ENCODE assay signal across 1 cellular context in genomic region chr6:161586866-161587265, GRCh38.
A peak's percentile ranks its signal among the peaks of the same experiment; 100 is the strongest.
TF ChIP-seq lines count a peak whose summit lies in the region.

No MANE protein-coding gene starts in this region.

TF ChIP-seq in HEK293, 187 proteins besides CTCF, POLR2A, EP300 and RAD21 (continued from another document and continues in another):
- 0 out of 2 replicates have a peak, but pooled peaks have one; percentile 33 for TF ChIP-seq ZNF610 (tag by site-specific recombination; IDR thresholded peaks at IDR 0.05; ENCODE audit: borderline replicate concordance)
- TF ChIP-seq, protein P1, sequence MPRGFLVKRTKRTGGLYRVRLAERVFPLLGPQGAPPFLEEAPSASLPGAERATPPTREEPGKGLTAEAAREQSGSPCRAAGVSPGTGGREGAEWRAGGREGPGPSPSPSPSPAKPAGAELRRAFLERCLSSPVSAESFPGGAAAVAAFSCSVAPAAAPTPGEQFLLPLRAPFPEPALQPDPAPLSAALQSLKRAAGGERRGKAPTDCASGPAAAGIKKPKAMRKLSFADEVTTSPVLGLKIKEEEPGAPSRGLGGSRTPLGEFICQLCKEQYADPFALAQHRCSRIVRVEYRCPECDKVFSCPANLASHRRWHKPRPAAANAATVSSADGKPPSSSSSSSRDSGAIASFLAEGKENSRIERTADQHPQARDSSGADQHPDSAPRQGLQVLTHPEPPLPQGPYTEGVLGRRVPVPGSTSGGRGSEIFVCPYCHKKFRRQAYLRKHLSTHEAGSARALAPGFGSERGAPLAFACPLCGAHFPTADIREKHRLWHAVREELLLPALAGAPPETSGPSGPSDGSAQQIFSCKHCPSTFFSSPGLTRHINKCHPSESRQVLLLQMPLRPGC (tag by site-specific recombination; IDR thresholded peaks at IDR 0.05) = no peak
- no peak for TF ChIP-seq ZNF202 (tag by site-specific recombination; IDR thresholded peaks at IDR 0.05; ENCODE audit: borderline replicate concordance)
- no peak for TF ChIP-seq ZBTB44 (tag by site-specific recombination; IDR thresholded peaks at IDR 0.05)
- no peak for TF ChIP-seq ZNF701 (tag by site-specific recombination; IDR thresholded peaks at IDR 0.05)
- TF ChIP-seq ZNF112 (tag by site-specific recombination; IDR thresholded peaks at IDR 0.05) = no peak
- TF ChIP-seq ZNF19 (tag by site-specific recombination; IDR thresholded peaks at IDR 0.05; ENCODE audit: low read depth) = no peak
- no peak for TF ChIP-seq ZFP3 (tag by site-specific recombination; IDR thresholded peaks at IDR 0.05; ENCODE audit: low read depth)
- no peak for TF ChIP-seq HOXA7 (CRISPR knock-in tag; IDR thresholded peaks at IDR 0.05; ENCODE audit: borderline replicate concordance)
- TF ChIP-seq ZNF184 (tag by site-specific recombination; IDR thresholded peaks at IDR 0.05) = no peak
- no peak for TF ChIP-seq RBAK (tag by site-specific recombination; IDR thresholded peaks at IDR 0.05)
- TF ChIP-seq ZNF223 (tag by site-specific recombination; IDR thresholded peaks at IDR 0.05) = no peak
- no peak for TF ChIP-seq ZNF677 (tag by site-specific recombination; IDR thresholded peaks at IDR 0.05)
- TF ChIP-seq ZNF549 (tag by site-specific recombination; IDR thresholded peaks at IDR 0.05) = peak; percentile 63; the same call in 1 of the 2 replicates
- no peak for TF ChIP-seq ZNF24 (tag by site-specific recombination; IDR thresholded peaks at IDR 0.05)
- no peak for TF ChIP-seq ZNF48 (tag by site-specific recombination; IDR thresholded peaks at IDR 0.05)
- no peak for TF ChIP-seq ZNF335 (tag by site-specific recombination; conservative IDR thresholded peaks at IDR 0.05)
- TF ChIP-seq, protein P2, sequence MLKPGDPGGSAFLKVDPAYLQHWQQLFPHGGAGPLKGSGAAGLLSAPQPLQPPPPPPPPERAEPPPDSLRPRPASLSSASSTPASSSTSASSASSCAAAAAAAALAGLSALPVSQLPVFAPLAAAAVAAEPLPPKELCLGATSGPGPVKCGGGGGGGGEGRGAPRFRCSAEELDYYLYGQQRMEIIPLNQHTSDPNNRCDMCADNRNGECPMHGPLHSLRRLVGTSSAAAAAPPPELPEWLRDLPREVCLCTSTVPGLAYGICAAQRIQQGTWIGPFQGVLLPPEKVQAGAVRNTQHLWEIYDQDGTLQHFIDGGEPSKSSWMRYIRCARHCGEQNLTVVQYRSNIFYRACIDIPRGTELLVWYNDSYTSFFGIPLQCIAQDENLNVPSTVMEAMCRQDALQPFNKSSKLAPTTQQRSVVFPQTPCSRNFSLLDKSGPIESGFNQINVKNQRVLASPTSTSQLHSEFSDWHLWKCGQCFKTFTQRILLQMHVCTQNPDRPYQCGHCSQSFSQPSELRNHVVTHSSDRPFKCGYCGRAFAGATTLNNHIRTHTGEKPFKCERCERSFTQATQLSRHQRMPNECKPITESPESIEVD (tag by site-specific recombination; IDR thresholded peaks at IDR 0.05) = peak; percentile 75
- TF ChIP-seq, protein P3, sequence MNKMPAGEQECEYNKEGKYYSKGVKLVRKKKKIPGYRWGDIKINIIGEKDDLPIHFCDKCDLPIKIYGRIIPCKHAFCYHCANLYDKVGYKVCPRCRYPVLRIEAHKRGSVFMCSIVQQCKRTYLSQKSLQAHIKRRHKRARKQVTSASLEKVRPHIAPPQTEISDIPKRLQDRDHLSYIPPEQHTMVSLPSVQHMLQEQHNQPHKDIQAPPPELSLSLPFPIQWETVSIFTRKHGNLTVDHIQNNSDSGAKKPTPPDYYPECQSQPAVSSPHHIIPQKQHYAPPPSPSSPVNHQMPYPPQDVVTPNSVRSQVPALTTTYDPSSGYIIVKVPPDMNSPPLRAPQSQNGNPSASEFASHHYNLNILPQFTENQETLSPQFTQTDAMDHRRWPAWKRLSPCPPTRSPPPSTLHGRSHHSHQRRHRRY (tag by site-specific recombination; IDR thresholded peaks at IDR 0.05) = no peak
- TF ChIP-seq HOXD13 (CRISPR knock-in tag; IDR thresholded peaks at IDR 0.05; ENCODE audit: borderline replicate concordance) = peak; percentile 98
- no peak for TF ChIP-seq ZNF133 (tag by site-specific recombination; IDR thresholded peaks at IDR 0.05)
- TF ChIP-seq ZNF140 (tag by site-specific recombination; IDR thresholded peaks at IDR 0.05) = no peak
- peak; percentile 99 for TF ChIP-seq TRIM28 (IDR thresholded peaks at IDR 0.05; ENCODE audit: borderline replicate concordance, low read length)
- TF ChIP-seq ZNF596 (tag by site-specific recombination; IDR thresholded peaks at IDR 0.05) = peak; percentile 27; the same call in 1 of the 2 replicates
- TF ChIP-seq ZNF558 (tag by site-specific recombination; IDR thresholded peaks at IDR 0.05) = no peak
- no peak for TF ChIP-seq ZFHX2 (tag by site-specific recombination; conservative IDR thresholded peaks at IDR 0.05)
- no peak for TF ChIP-seq ZNF391 (tag by site-specific recombination; IDR thresholded peaks at IDR 0.05; ENCODE audit: borderline replicate concordance, low read depth)
- TF ChIP-seq ZBTB17 (tag by site-specific recombination; IDR thresholded peaks at IDR 0.05) = no peak
- no peak for TF ChIP-seq ZNF571 (tag by site-specific recombination; IDR thresholded peaks at IDR 0.05)
- no peak for TF ChIP-seq MZF1 (tag by site-specific recombination; IDR thresholded peaks at IDR 0.05; ENCODE audit: borderline replicate concordance)
- peak; percentile 33; the same call in 1 of the 2 replicates for TF ChIP-seq BCL11B (tag by site-specific recombination; IDR thresholded peaks at IDR 0.05; ENCODE audit: low read depth)
- TF ChIP-seq ZNF585B (tag by site-specific recombination; IDR thresholded peaks at IDR 0.05) = no peak
- TF ChIP-seq ZSCAN23 (tag by site-specific recombination; IDR thresholded peaks at IDR 0.05) = no peak
- no peak for TF ChIP-seq ZNF791 (tag by site-specific recombination; IDR thresholded peaks at IDR 0.05)
- peak; percentile 92 for TF ChIP-seq KLF16 (tag by site-specific recombination; IDR thresholded peaks at IDR 0.05)
- TF ChIP-seq MEIS1 (CRISPR knock-in tag; IDR thresholded peaks at IDR 0.05; ENCODE audit: borderline replicate concordance) = peak; percentile 84
- TF ChIP-seq OSR2 (tag by site-specific recombination; IDR thresholded peaks at IDR 0.05) = peak; percentile 93
- TF ChIP-seq ZNF366 (tag by site-specific recombination; conservative IDR thresholded peaks at IDR 0.05) = no peak
- peak; percentile 73 for TF ChIP-seq FEZF1 (tag by site-specific recombination; IDR thresholded peaks at IDR 0.05)
- peak; percentile 53; the same call in 1 of the 2 replicates for TF ChIP-seq PRDM4 (tag by site-specific recombination; IDR thresholded peaks at IDR 0.05)
- no peak for TF ChIP-seq PRDM1 (tag by site-specific recombination; IDR thresholded peaks at IDR 0.05)
- peak; percentile 100 for TF ChIP-seq TCF7L2 (IDR thresholded peaks at IDR 0.05; ENCODE audit: borderline replicate concordance, low read depth, low read length)
- TF ChIP-seq, protein P4, sequence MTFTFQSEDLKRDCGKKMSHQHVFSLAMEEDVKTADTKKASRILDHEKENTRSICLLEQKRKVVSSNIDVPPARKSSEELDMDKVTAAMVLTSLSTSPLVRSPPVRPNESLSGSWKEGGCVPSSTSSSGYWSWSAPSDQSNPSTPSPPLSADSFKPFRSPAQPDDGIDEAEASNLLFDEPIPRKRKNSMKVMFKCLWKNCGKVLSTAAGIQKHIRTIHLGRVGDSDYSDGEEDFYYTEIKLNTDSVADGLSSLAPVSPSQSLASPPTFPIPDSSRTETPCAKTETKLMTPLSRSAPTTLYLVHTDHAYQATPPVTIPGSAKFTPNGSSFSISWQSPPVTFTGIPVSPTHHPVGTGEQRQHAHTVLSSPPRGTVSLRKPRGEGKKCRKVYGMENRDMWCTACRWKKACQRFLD (tag by site-specific recombination; IDR thresholded peaks at IDR 0.05) = no peak
- peak; percentile 46; the same call in 1 of the 2 replicates for TF ChIP-seq ZNF561 (tag by site-specific recombination; IDR thresholded peaks at IDR 0.05; ENCODE audit: borderline replicate concordance)
- TF ChIP-seq ZNF555 (tag by site-specific recombination; conservative IDR thresholded peaks at IDR 0.05) = no peak
- TF ChIP-seq, protein P5, sequence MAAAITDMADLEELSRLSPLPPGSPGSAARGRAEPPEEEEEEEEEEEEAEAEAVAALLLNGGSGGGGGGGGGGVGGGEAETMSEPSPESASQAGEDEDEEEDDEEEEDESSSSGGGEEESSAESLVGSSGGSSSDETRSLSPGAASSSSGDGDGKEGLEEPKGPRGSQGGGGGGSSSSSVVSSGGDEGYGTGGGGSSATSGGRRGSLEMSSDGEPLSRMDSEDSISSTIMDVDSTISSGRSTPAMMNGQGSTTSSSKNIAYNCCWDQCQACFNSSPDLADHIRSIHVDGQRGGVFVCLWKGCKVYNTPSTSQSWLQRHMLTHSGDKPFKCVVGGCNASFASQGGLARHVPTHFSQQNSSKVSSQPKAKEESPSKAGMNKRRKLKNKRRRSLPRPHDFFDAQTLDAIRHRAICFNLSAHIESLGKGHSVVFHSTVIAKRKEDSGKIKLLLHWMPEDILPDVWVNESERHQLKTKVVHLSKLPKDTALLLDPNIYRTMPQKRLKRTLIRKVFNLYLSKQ (tag by site-specific recombination; IDR thresholded peaks at IDR 0.05; ENCODE audit: borderline replicate concordance) = no peak
- peak; percentile 49; the same call in 1 of the 2 replicates for TF ChIP-seq KLF10 (tag by site-specific recombination; IDR thresholded peaks at IDR 0.05)
- TF ChIP-seq ZNF843 (tag by site-specific recombination; IDR thresholded peaks at IDR 0.05) = 0 out of 2 replicates have a peak, but pooled peaks have one; percentile 14
- 0 out of 2 replicates have a peak, but pooled peaks have one; percentile 15 for TF ChIP-seq ZSCAN16 (tag by site-specific recombination; IDR thresholded peaks at IDR 0.05)
- no peak for TF ChIP-seq HOXC10 (CRISPR knock-in tag; IDR thresholded peaks at IDR 0.05)
- TF ChIP-seq GLIS2 (tag by site-specific recombination; IDR thresholded peaks at IDR 0.05) = 0 out of 2 replicates have a peak, but pooled peaks have one; percentile 12
- TF ChIP-seq ZNF776 (tag by site-specific recombination; IDR thresholded peaks at IDR 0.05; ENCODE audit: borderline replicate concordance) = no peak
- TF ChIP-seq ZNF211 (tag by site-specific recombination; IDR thresholded peaks at IDR 0.05; ENCODE audit: low read depth) = no peak
- TF ChIP-seq ZNF354C (tag by site-specific recombination; IDR thresholded peaks at IDR 0.05; ENCODE audit: borderline replicate concordance, low read depth) = no peak
- TF ChIP-seq ZNF169 (tag by site-specific recombination; IDR thresholded peaks at IDR 0.05) = no peak
- no peak for TF ChIP-seq ZNF621 (tag by site-specific recombination; IDR thresholded peaks at IDR 0.05)
- no peak for TF ChIP-seq ZNF121 (tag by site-specific recombination; IDR thresholded peaks at IDR 0.05)
- TF ChIP-seq MYNN (tag by site-specific recombination; IDR thresholded peaks at IDR 0.05; ENCODE audit: borderline replicate concordance) = no peak
- TF ChIP-seq ZSCAN4 (tag by site-specific recombination; IDR thresholded peaks at IDR 0.05) = no peak
- peak; percentile 58; the same call in 1 of the 2 replicates for TF ChIP-seq ZNF18 (tag by site-specific recombination; IDR thresholded peaks at IDR 0.05)
- peak; percentile 97 for TF ChIP-seq WT1 (tag by site-specific recombination; IDR thresholded peaks at IDR 0.05)
